25 cellular contexts compared by ENCODE assay signal in genomic region chr9:99588747-99589146, GRCh38.
DNase-seq lines count a peak whose midpoint lies in the region; ATAC-seq, FAIRE-seq and TF ChIP-seq lines count a peak whose summit lies in the region.
"Had no signal": no experiment of that assay in that cellular context is flagged by ENCODE, and none has a peak within 500 bp of the region (broad histone marks: within the 10 kb centered on the region; RNA-seq: fewer than 3 reads in every experiment).

No MANE protein-coding gene starts in this region.

- H3K27ac ChIP-seq in HepG2 (ENCODE audit: extremely low read length, insufficient read depth, low read length) (no peak overlapping the region), right lobe of liver (no peak overlapping the region)
- H3K27ac ChIP-seq: 22Rv1; BLaER1 treated with 17β-estradiol and CSF1 and Interleukin-3, amounts not matched to agents 10 nM and 100 nM had no signal

- ATAC-seq in HepG2 (no peak), right lobe of liver (no peak)
- no peak for ATAC-seq in stimulated activated naive B cell treated with anti-CD40 and anti-IgM and Interleukin-4, amounts not matched to agents 10 μg/mL and 1 μg/mL and 100 μg/mL, for 72 hours (replicated peaks)
- ATAC-seq: GM12878 had no signal

- in situ Hi-C loops in HepG2 (cut with HindIII; ENCODE audit: extremely low pct_ligation_motif_present, low pct_unique_long_range_greater_than_20kb): no loop called here

- H3K27ac Mint-ChIP-seq in glutamatergic neuron (ENCODE audit: unreplicated experiment): peak overlapping the region; percentile 70
- H3K27ac Mint-ChIP-seq in stimulated activated naive B cell treated with anti-CD40 and anti-IgM and Interleukin-4, amounts not matched to agents 10 μg/mL and 1 μg/mL and 100 μg/mL, for 72 hours: peak overlapping the region; percentile 9
- H3K27ac Mint-ChIP-seq: CD4-positive, alpha-beta T cell; CD8-positive, alpha-beta memory T cell; HFFc6 had no signal

- H3K4me3 Mint-ChIP-seq in glutamatergic neuron (ENCODE audit: unreplicated experiment): no peak overlapping the region
- no peak overlapping the region for H3K4me3 Mint-ChIP-seq in stimulated activated naive B cell treated with anti-CD40 and anti-IgM and Interleukin-4, amounts not matched to agents 10 μg/mL and 1 μg/mL and 100 μg/mL, for 72 hours
- H3K4me3 Mint-ChIP-seq: CD14-positive monocyte; CD4-positive, alpha-beta T cell; CD8-positive, alpha-beta memory T cell; HFFc6 had no signal

- no peaks in the 10 kb centered on the region for H4K20me1 ChIP-seq in HepG2 (ENCODE audit: insufficient read depth, low read length)
- H4K20me1 ChIP-seq: BLaER1 treated with 17β-estradiol and CSF1 and Interleukin-3, amounts not matched to agents 10 nM and 100 nM had no signal

- H3K4me3 ChIP-seq in HepG2 (replicated peaks in 1 of 3; ENCODE audit: insufficient read depth in 1 of 3, low read depth in 2 of 3, low read length in 3 of 3) (no peak overlapping the region), right lobe of liver (no peak overlapping the region)
- H3K4me3 ChIP-seq: BLaER1 treated with 17β-estradiol and CSF1 and Interleukin-3, amounts not matched to agents 10 nM and 100 nM; GM12878; HAP-1 had no signal

- H3K9me3 ChIP-seq in HepG2 (ENCODE audit: low read length) (no peaks in the 10 kb centered on the region), right lobe of liver (no peaks in the 10 kb centered on the region)
- H3K9me3 ChIP-seq: BE2C, HAP-1 had no signal

- TF ChIP-seq CTCF in HepG2 (CRISPR knock-in tag; IDR thresholded peaks at IDR 0.05) (no peak), right lobe of liver (IDR thresholded peaks at IDR 0.05) (no peak), glutamatergic neuron (IDR thresholded peaks at IDR 0.05; ENCODE audit: partially characterized antibody, unreplicated experiment) (no peak)

- peaks cover under 1% of the 10 kb centered on the region for H3K9me3 Mint-ChIP-seq in glutamatergic neuron (ENCODE audit: unreplicated experiment)
- peaks cover 5 to 13% of the 10 kb centered on the region in 2 donors for H3K9me3 Mint-ChIP-seq in stimulated activated naive B cell treated with anti-CD40 and anti-IgM and Interleukin-4, amounts not matched to agents 10 μg/mL and 1 μg/mL and 100 μg/mL, for 72 hours
- H3K9me3 Mint-ChIP-seq: CD4-positive, alpha-beta T cell; CD8-positive, alpha-beta memory T cell; HFFc6 had no signal

- 0 out of 5 replicates have a peak, but pooled peaks cover 0 to 1% of the 10 kb centered on the region in 2 experiments for H3K27me3 ChIP-seq in HepG2 (ENCODE audit: control insufficient read depth in 1 of 2, insufficient read depth in 2 of 2, low read length in 2 of 2)
- H3K27me3 ChIP-seq in right lobe of liver: no peaks in the 10 kb centered on the region
- H3K27me3 ChIP-seq: BE2C; BLaER1 treated with 17β-estradiol and CSF1 and Interleukin-3, amounts not matched to agents 10 nM and 100 nM had no signal

- TF ChIP-seq EP300 in HepG2 (IDR thresholded peaks at IDR 0.05; ENCODE audit: low read depth in 2 of 2, low read length in 2 of 2) (no peak), HepG2 (CRISPR knock-in tag; IDR thresholded peaks at IDR 0.05; ENCODE audit: borderline replicate concordance) (no peak)

- no peak for TF ChIP-seq RAD21 in HepG2 (CRISPR knock-in tag; IDR thresholded peaks at IDR 0.05)

- H3K4me1 ChIP-seq in HepG2 (ENCODE audit: insufficient read depth, low read length) (no peaks in the 10 kb centered on the region), right lobe of liver (no peaks in the 10 kb centered on the region)
- H3K4me1 ChIP-seq: BE2C, HAP-1 had no signal

- 50% methylated on average over 2 of the region's 2 CpGs for WGBS in HepG2 (ENCODE audit: low lambda C conversion rate)
- WGBS in right lobe of liver (ENCODE audit: insufficient coverage, low coverage, low lambda C conversion rate, missing lambda C conversion rate): 78% methylated on average over 2 of the region's 2 CpGs

- H3K36me3 ChIP-seq in HepG2 (replicated peaks in 1 of 2; ENCODE audit: control insufficient read depth in 1 of 2, insufficient read depth in 2 of 2, low read length in 2 of 2): no peaks in the 10 kb centered on the region
- H3K36me3 ChIP-seq in right lobe of liver: no peaks in the 10 kb centered on the region
- H3K36me3 ChIP-seq: BE2C; BLaER1 treated with 17β-estradiol and CSF1 and Interleukin-3, amounts not matched to agents 10 nM and 100 nM; HAP-1 had no signal

- POLR2A ChIA-PET in HepG2 (lab: Yijun Ruan, JAX): no interaction called here

- intact Hi-C loops in HepG2 (cut with micrococcal nuclease; ENCODE audit: unreplicated experiment) (no loop called here), right lobe of liver (cut with DNase I) (no loop called here)

- H3K36me3 Mint-ChIP-seq in glutamatergic neuron (ENCODE audit: unreplicated experiment): peaks cover under 1% of the 10 kb centered on the region
- peaks cover 15 to 22% of the 10 kb centered on the region in 2 donors for H3K36me3 Mint-ChIP-seq in stimulated activated naive B cell treated with anti-CD40 and anti-IgM and Interleukin-4, amounts not matched to agents 10 μg/mL and 1 μg/mL and 100 μg/mL, for 72 hours
- H3K36me3 Mint-ChIP-seq: CD8-positive, alpha-beta memory T cell had no signal

- no peak overlapping the region for H3K4me2 ChIP-seq in HepG2 (ENCODE audit: low read depth, low read length)
- H3K4me2 ChIP-seq: BLaER1 treated with 17β-estradiol and CSF1 and Interleukin-3, amounts not matched to agents 10 nM and 100 nM had no signal

- CTCF ChIA-PET in HepG2 (lab: Yijun Ruan, JAX; ENCODE audit: low intra/inter-chr PET ratio, low total read pairs): no interaction called here

- DNase-seq in HepG2 (ENCODE audit: low spot score) (no peak), right lobe of liver (no peak), glutamatergic neuron (no peak), T-helper 9 cell (no peak), kidney tubule cell (ENCODE audit: low spot score) (no peak)
- DNase-seq in stimulated activated naive B cell treated with anti-CD40 and anti-IgM and Interleukin-4, amounts not matched to agents 10 μg/mL and 1 μg/mL and 100 μg/mL, for 72 hours: no peak
- DNase-seq: ACHN; AML-193; BE2C; CD4-positive, alpha-beta T cell; CD8-positive, alpha-beta memory T cell; DMS 273 treated with DMSO at 0.1 percent for 48 hours; DMS79; EL; GDM1; GOT3; HFFc6 had no signal

- BruUV-seq in HepG2 (replicated peaks; lab: Mats Ljungman, UMichigan): no TSS peak

- H3K4me1 Mint-ChIP-seq in glutamatergic neuron (ENCODE audit: low read depth, unreplicated experiment): peaks cover 21% of the 10 kb centered on the region
- peaks cover 33 to 39% of the 10 kb centered on the region in 2 donors for H3K4me1 Mint-ChIP-seq in stimulated activated naive B cell treated with anti-CD40 and anti-IgM and Interleukin-4, amounts not matched to agents 10 μg/mL and 1 μg/mL and 100 μg/mL, for 72 hours
- H3K4me1 Mint-ChIP-seq: CD8-positive, alpha-beta memory T cell had no signal

- H2AFZ ChIP-seq in HepG2 (ENCODE audit: low read length): no peak overlapping the region

- H3K27me3 Mint-ChIP-seq in glutamatergic neuron (ENCODE audit: unreplicated experiment): peaks cover under 1% of the 10 kb centered on the region
- no peaks in the 10 kb centered on the region for H3K27me3 Mint-ChIP-seq in stimulated activated naive B cell treated with anti-CD40 and anti-IgM and Interleukin-4, amounts not matched to agents 10 μg/mL and 1 μg/mL and 100 μg/mL, for 72 hours

- H3K9ac ChIP-seq in HepG2 (ENCODE audit: insufficient read depth, low read depth, low read length): no peak overlapping the region
- H3K9ac ChIP-seq: BLaER1 treated with 17β-estradiol and CSF1 and Interleukin-3, amounts not matched to agents 10 nM and 100 nM had no signal

- no peak for FAIRE-seq in HepG2 (lab: Jason Lieb, UNC)
- FAIRE-seq: D721Med, GM12878, GM18507, H54 had no signal

- TF ChIP-seq POLR2A in HepG2 (IDR thresholded peaks at IDR 0.05; ENCODE audit: insufficient read depth in 1 of 2, low read depth in 2 of 2, low read length in 2 of 2): no peak
- TF ChIP-seq POLR2A in right lobe of liver (IDR thresholded peaks at IDR 0.05): no peak

- no peaks in the 10 kb centered on the region for H3K79me2 ChIP-seq in HepG2 (ENCODE audit: insufficient read depth, low read length)

TF ChIP-seq in HepG2, 621 proteins besides CTCF, POLR2A, EP300 and RAD21:
- TF ChIP-seq MAFK (conservative IDR thresholded peaks at IDR 0.05 in 1 of 2, IDR thresholded peaks at IDR 0.05 in 1 of 2; ENCODE audit: low read length in 2 of 2) (peak; percentile 54 to 83), KMT2A (CRISPR knock-in tag; IDR thresholded peaks at IDR 0.05) (no peak), SMARCC2 (IDR thresholded peaks at IDR 0.05) (no peak), ZBTB43 (CRISPR knock-in tag; conservative IDR thresholded peaks at IDR 0.05) (no peak), MBD4 (IDR thresholded peaks at IDR 0.05; ENCODE audit: borderline replicate concordance, low read length) (no peak), HBP1 (CRISPR knock-in tag; IDR thresholded peaks at IDR 0.05; ENCODE audit: low read depth) (no peak), HOXA7 (CRISPR knock-in tag; IDR thresholded peaks at IDR 0.05) (no peak), MIXL1 (CRISPR knock-in tag; IDR thresholded peaks at IDR 0.05) (no peak), NFE2 (CRISPR knock-in tag; IDR thresholded peaks at IDR 0.05) (no peak), MAFF (IDR thresholded peaks at IDR 0.05; ENCODE audit: low read depth, low read length) (peak; percentile 62), ZNF563 (CRISPR knock-in tag; IDR thresholded peaks at IDR 0.05) (no peak)
